In genomic region chr9:135074354-135075233, GRCh38 we compare ENCODE assay signal across 14 cellular contexts. TPM values are rescaled to one million over a fixed set of nuclear protein-coding genes. Genes with fewer than 3 reads are reported as not detected.
A peak's percentile ranks its signal among the peaks of the same experiment; 100 is the strongest.
DNase-seq lines count a peak whose midpoint lies in the region; ATAC-seq and TF ChIP-seq lines count a peak whose summit lies in the region.
"Had no signal": no experiment of that assay in that cellular context is flagged by ENCODE, and none has a peak within 500 bp of the region (broad histone marks: within the 10 kb centered on the region; RNA-seq: fewer than 3 reads in every experiment).

No MANE protein-coding gene starts in this region.

- POLR2A ChIA-PET in naive thymus-derived CD4-positive, alpha-beta T cell (lab: Charles Lee), result no interaction called here

- H3K4me1 ChIP-seq in ACC112 (ENCODE audit: control insufficient read depth, insufficient read depth, low read length, unreplicated experiment) (no peaks in the 10 kb centered on the region), prostate gland (replicated peaks) (no peaks in the 10 kb centered on the region)
- H3K4me1 ChIP-seq in naive thymus-derived CD4-positive, alpha-beta T cell (ENCODE audit: control insufficient read depth in 2 of 2, insufficient read depth in 2 of 2, low read length in 2 of 2), result no peaks in the 10 kb centered on the region

- intact Hi-C loops in prostate gland (cut with DNase I), result no loop called here
- intact Hi-C loops in naive thymus-derived CD4-positive, alpha-beta T cell (cut with micrococcal nuclease), result no loop called here

- H3K4me1 Mint-ChIP-seq in naive thymus-derived CD4-positive, alpha-beta T cell, result peaks cover 0 to 4% (median 0%) of the 10 kb centered on the region in 7 donors

- H3K27ac Mint-ChIP-seq in naive thymus-derived CD4-positive, alpha-beta T cell, result no peak overlapping the region
- H3K27ac Mint-ChIP-seq: activated naive CD8-positive, alpha-beta T cell; effector memory CD8-positive, alpha-beta T cell had no signal

- CTCF ChIA-PET in naive thymus-derived CD4-positive, alpha-beta T cell (lab: Charles Lee), result no interaction called here

- no peaks in the 10 kb centered on the region for H3K79me2 ChIP-seq in ACC112 (ENCODE audit: control insufficient read depth, insufficient read depth, low read length, unreplicated experiment)

- H3K27ac ChIP-seq in ACC112 (ENCODE audit: low read depth, low read length) (no peak overlapping the region), SK-N-MC (no peak overlapping the region), prostate gland (no peak overlapping the region)
- no peak overlapping the region for H3K27ac ChIP-seq in naive thymus-derived CD4-positive, alpha-beta T cell (ENCODE audit: low read depth, low read length)

- H3K9me3 Mint-ChIP-seq in naive thymus-derived CD4-positive, alpha-beta T cell, result peaks cover 0 to 2% (median 0%) of the 10 kb centered on the region in 11 donors
- H3K9me3 Mint-ChIP-seq: effector memory CD8-positive, alpha-beta T cell had no signal

- no peak overlapping the region for H3K9ac ChIP-seq in SK-N-MC (ENCODE audit: insufficient read length)

- H3K36me3 Mint-ChIP-seq in naive thymus-derived CD4-positive, alpha-beta T cell, result no peaks in the 10 kb centered on the region
- H3K36me3 Mint-ChIP-seq: activated naive CD8-positive, alpha-beta T cell had no signal

- no peak for TF ChIP-seq POLR2A in prostate gland (IDR thresholded peaks at IDR 0.05)

- H3K27me3 Mint-ChIP-seq in naive thymus-derived CD4-positive, alpha-beta T cell, result peaks cover 20 to 66% (median 34%) of the 10 kb centered on the region in 5 donors

- 40% methylated on average over 19 of the region's 19 CpGs for WGBS in prostate gland

- H3K4me3 ChIP-seq in ACC112 (ENCODE audit: low read depth, low read length), result peak overlapping the region; percentile 79
- H3K4me3 ChIP-seq in SK-N-MC, result peak overlapping the region; percentile 89
- peak overlapping the region; percentile 58 for H3K4me3 ChIP-seq in iPS-18c (ENCODE audit: insufficient read depth, low read depth, low read length)
- peak overlapping the region; percentile 49 to 53 for H3K4me3 ChIP-seq in prostate gland
- H3K4me3 ChIP-seq in naive thymus-derived CD4-positive, alpha-beta T cell (ENCODE audit: low read length), result no peak overlapping the region

- no peak for DNase-seq in SK-N-MC (ENCODE audit: low read depth, low spot score)
- DNase-seq in prostate gland (ENCODE audit: low spot score), result no peak
- no peak for DNase-seq in naive thymus-derived CD4-positive, alpha-beta T cell
- no peak for DNase-seq in NCI-H2107 (lab: John Stamatoyannopoulos, UW)
- DNase-seq in NCI-H1930 (lab: John Stamatoyannopoulos, UW), result no peak
- DNase-seq: activated CD4-positive, CD25-positive, alpha-beta regulatory T cell treated with anti-CD3 and anti-CD28 coated beads, Interleukin-2, amount 50 U/mL, for 72 hours; effector memory CD8-positive, alpha-beta T cell; NCI-H187 treated with DMSO at 0.1 percent for 48 hours; PC-3; stimulated activated CD8-positive, alpha-beta memory T cell treated with anti-CD3 and anti-CD28 coated beads, Interleukin-4, amount 100 ng/mL, for 48 hours had no signal

- peaks cover 40% of the 10 kb centered on the region for H3K27me3 ChIP-seq in ACC112 (ENCODE audit: insufficient read depth, low read length)
- H3K27me3 ChIP-seq in prostate gland (replicated peaks; ENCODE audit: insufficient read depth), result peaks cover 2% of the 10 kb centered on the region
- H3K27me3 ChIP-seq in naive thymus-derived CD4-positive, alpha-beta T cell (ENCODE audit: control insufficient read depth in 2 of 2, insufficient read depth in 2 of 2, low read length in 2 of 2), result no peaks in the 10 kb centered on the region

- no peaks in the 10 kb centered on the region for H3K9me3 ChIP-seq in SK-N-MC (ENCODE audit: low read depth, low read length)
- H3K9me3 ChIP-seq in iPS-18c (ENCODE audit: control insufficient read depth, insufficient read depth, low read length), result peaks cover 3% of the 10 kb centered on the region
- H3K9me3 ChIP-seq in prostate gland, result no peaks in the 10 kb centered on the region
- H3K9me3 ChIP-seq in naive thymus-derived CD4-positive, alpha-beta T cell (ENCODE audit: control insufficient read depth in 2 of 3, low read length in 3 of 3), result no peaks in the 10 kb centered on the region

- H3K36me3 ChIP-seq in ACC112 (ENCODE audit: insufficient read depth, low read length) (no peaks in the 10 kb centered on the region), SK-N-MC (ENCODE audit: insufficient read depth, low read length) (no peaks in the 10 kb centered on the region), prostate gland (no peaks in the 10 kb centered on the region)
- H3K36me3 ChIP-seq in naive thymus-derived CD4-positive, alpha-beta T cell (ENCODE audit: control insufficient read depth in 2 of 3, insufficient read depth in 3 of 3, low read length in 3 of 3), result no peaks in the 10 kb centered on the region

- H3K4me3 Mint-ChIP-seq in naive thymus-derived CD4-positive, alpha-beta T cell, result peak overlapping the region in 2 of 10 donors; percentile 12 to 41
- H3K4me3 Mint-ChIP-seq: activated naive CD8-positive, alpha-beta T cell; effector memory CD8-positive, alpha-beta T cell had no signal

- H2AFZ ChIP-seq in ACC112 (ENCODE audit: low read length, unreplicated experiment), result no peak overlapping the region

- ATAC-seq in naive thymus-derived CD4-positive, alpha-beta T cell, result no peak
- ATAC-seq in GM21576 (IDR thresholded peaks at IDR 0.05; ENCODE audit: unreplicated experiment), result no peak
- ATAC-seq: effector memory CD8-positive, alpha-beta T cell; PC-3 had no signal

- TF ChIP-seq CTCF in prostate gland (IDR thresholded peaks at IDR 0.05), result no peak

RNA-seq across cellular contexts. Expression of gene OLFM1, which starts 12.9 kb away (rescaled TPM):
- 10 to 100 TPM; 11.7 to 23.3 TPM for total RNA-seq in prostate gland
- total RNA-seq in naive thymus-derived CD4-positive, alpha-beta T cell, result 1 to 10 TPM in 2 of 5 experiments, under 1 TPM in 2, not detected in 1; 0.19 to 2.1 (median 0.87) TPM
- not detected for polyA plus RNA-seq in naive thymus-derived CD4-positive, alpha-beta T cell

Comparison
In these comparisons a context has a peak if more than half of its experiments do, and no peak if none do; other contexts are left out.
1. RNA of gene OLFM1, which starts 12.9 kb away (total RNA-seq): 11.7 to 23.3 TPM in prostate gland; 0.19 to 2.1 TPM in naive thymus-derived CD4-positive, alpha-beta T cell; every median in the first group is over 4 times any median in the second.